17 cellular contexts compared by ENCODE assay signal in the genomic region with DNA sequence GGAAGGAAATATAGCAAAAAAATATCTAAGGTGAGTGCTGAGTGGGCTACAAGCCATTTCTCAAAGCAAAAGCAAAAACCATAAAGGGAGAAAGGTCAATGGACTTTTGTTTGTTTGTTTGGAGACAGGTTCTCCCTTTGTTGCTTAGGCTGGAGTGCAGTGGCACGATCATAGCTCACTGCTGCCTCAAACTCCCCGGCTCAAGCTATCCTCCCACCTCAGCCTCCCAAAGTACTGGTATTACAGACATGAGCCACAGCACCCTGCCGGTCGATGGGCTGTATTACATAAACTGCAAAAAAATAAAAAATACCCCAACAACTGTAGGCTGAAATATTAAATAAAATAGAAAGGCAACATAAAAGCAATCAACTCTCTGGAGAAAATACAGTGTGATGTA. TPM values are rescaled to one million over a fixed set of nuclear protein-coding genes. Genes with fewer than 3 reads are reported as not detected.
A peak's percentile ranks its signal among the peaks of the same experiment; 100 is the strongest.
DNase-seq lines count a peak whose midpoint lies in the region; ATAC-seq and TF ChIP-seq lines count a peak whose summit lies in the region.
"Had no signal": no experiment of that assay in that cellular context is flagged by ENCODE, and none has a peak within 500 bp of the region (broad histone marks: within the 10 kb centered on the region; RNA-seq: fewer than 3 reads in every experiment).

No MANE protein-coding gene starts in this region.

- no peaks in the 10 kb centered on the region for H3K9me3 ChIP-seq in PC-3 (ENCODE audit: low read length)
- no peaks in the 10 kb centered on the region for H3K9me3 ChIP-seq in right cardiac atrium (ENCODE audit: control insufficient read depth, low read length)
- H3K9me3 ChIP-seq: BE2C, MG63, SK-N-SH had no signal

- ATAC-seq in PC-3 (no peak), right cardiac atrium (no peak)
- ATAC-seq: HCT116 had no signal

- peak overlapping the region; percentile 58; the same call in 1 of the 2 replicates for H3K9ac ChIP-seq in PC-3 (ENCODE audit: low read length)
- H3K9ac ChIP-seq: SK-N-SH had no signal

- H3K9me3 Mint-ChIP-seq in Calu3 (ENCODE audit: low read depth, unreplicated experiment): no peaks in the 10 kb centered on the region
- peaks cover 0 to 2% (median 0%) of the 10 kb centered on the region in 7 donors for H3K9me3 Mint-ChIP-seq in CD14-positive monocyte
- H3K9me3 Mint-ChIP-seq: CD8-positive, alpha-beta memory T cell had no signal

- H2AFZ ChIP-seq in PC-3 (ENCODE audit: low read length): no peak overlapping the region

- H3K79me2 ChIP-seq in PC-3 (ENCODE audit: low read length): peaks cover 15% of the 10 kb centered on the region

- H3K36me3 ChIP-seq in PC-3 (ENCODE audit: low read depth, low read length): no peaks in the 10 kb centered on the region

- 78% methylated on average over 4 of the region's 4 CpGs for WGBS in right cardiac atrium

- no peak overlapping the region for H3K4me3 ChIP-seq in PC-3 (ENCODE audit: low read length)
- no peak overlapping the region for H3K4me3 ChIP-seq in fibroblast of the aortic adventitia (ENCODE audit: low read depth, low read length)
- no peak overlapping the region for H3K4me3 ChIP-seq in right cardiac atrium (ENCODE audit: low read length)
- H3K4me3 ChIP-seq: MG63 had no signal

- H3K4me1 Mint-ChIP-seq in Calu3 (ENCODE audit: low read depth, unreplicated experiment): no peaks in the 10 kb centered on the region
- peaks cover 3% of the 10 kb centered on the region for H3K4me1 Mint-ChIP-seq in CD14-positive monocyte

- peaks cover 10% of the 10 kb centered on the region for H4K20me1 ChIP-seq in PC-3 (ENCODE audit: low read length)

- peak; percentile 28 for TF ChIP-seq CTCF in Calu3 (IDR thresholded peaks at IDR 0.05; ENCODE audit: unreplicated experiment)
- no peak for TF ChIP-seq CTCF in PC-3 (conservative IDR thresholded peaks at IDR 0.05; ENCODE audit: low read depth, low read length)
- peak; percentile 25 for TF ChIP-seq CTCF in fibroblast of the aortic adventitia (IDR thresholded peaks at IDR 0.05; ENCODE audit: insufficient read depth, low read length)
- no peak for TF ChIP-seq CTCF in CD14-positive monocyte (IDR thresholded peaks at IDR 0.05)

- no peaks in the 10 kb centered on the region for H3K9me2 ChIP-seq in PC-3 (replicated peaks; ENCODE audit: low read length)
- H3K9me2 ChIP-seq: SK-N-SH had no signal

- H3K27me3 Mint-ChIP-seq in Calu3 (ENCODE audit: unreplicated experiment) (no peaks in the 10 kb centered on the region), CD14-positive monocyte (ENCODE audit: low read depth in 3 of 3) (peaks cover 0 to 6% (median 2%) of the 10 kb centered on the region in 3 donors)

- no peaks in the 10 kb centered on the region for H3F3A ChIP-seq in PC-3 (ENCODE audit: low read length, unreplicated experiment)

- no peak overlapping the region for H3K4me2 ChIP-seq in PC-3 (ENCODE audit: low read length)
- H3K4me2 ChIP-seq: SK-N-SH had no signal

- intact Hi-C loops in Calu3 (cut with micrococcal nuclease; ENCODE audit: unreplicated experiment) (no loop called here), PC-3 (cut with micrococcal nuclease) (loop anchor here (10.0 kb wide), 1 partner anchor 509 kb away; no protein-coding TSS in a partner anchor), right cardiac atrium (cut with DNase I) (no loop called here), CD14-positive monocyte (cut with micrococcal nuclease) (no loop called here)

- H3K27me3 ChIP-seq in PC-3 (ENCODE audit: low read length) (no peaks in the 10 kb centered on the region), right cardiac atrium (ENCODE audit: control insufficient read depth, insufficient read depth) (no peaks in the 10 kb centered on the region)
- H3K27me3 ChIP-seq: BE2C, MG63 had no signal

- H3K4me1 ChIP-seq in PC-3 (ENCODE audit: insufficient read depth, low read length) (peaks cover 30% of the 10 kb centered on the region), right cardiac atrium (ENCODE audit: control insufficient read depth, insufficient read depth, low read length) (no peaks in the 10 kb centered on the region)
- H3K4me1 ChIP-seq: BE2C had no signal

- CTCF ChIA-PET in Calu3 (lab: Charles Lee) (interaction anchor here (1.1 kb wide), 1 partner anchor 19 kb away, joined by 7 read pairs; no protein-coding TSS in a partner anchor), HEK293T (lab: Yijun Ruan, JAX) (interaction anchor here (0.6 to 1.3 kb wide), 3 partner anchors 12 to 371 kb away, joined by 3 to 6 read pairs (median 3); no protein-coding TSS in a partner anchor), PC-3 (lab: Charles Lee) (no interaction called here)

- POLR2A ChIA-PET in HEK293T (lab: Yijun Ruan, JAX): no interaction called here
- POLR2A ChIA-PET in PC-3 (lab: Charles Lee; ENCODE audit: unreplicated experiment): no interaction called here

- H3K27ac Mint-ChIP-seq in Calu3 (ENCODE audit: unreplicated experiment) (no peak overlapping the region), CD14-positive monocyte (no peak overlapping the region)

- H3K36me3 Mint-ChIP-seq in Calu3 (ENCODE audit: insufficient read depth, unreplicated experiment) (peaks cover 22% of the 10 kb centered on the region), CD14-positive monocyte (no peaks in the 10 kb centered on the region)

- peak; percentile 35 for DNase-seq in Calu3
- no peak for DNase-seq in HEK293T (ENCODE audit: extremely low spot score)
- DNase-seq in PC-3: no peak
- DNase-seq in fibroblast of the aortic adventitia (ENCODE audit: low read depth): no peak
- DNase-seq in right cardiac atrium: no peak
- no peak for DNase-seq in HT-29 (ENCODE audit: low spot score)
- no peak for DNase-seq in CD14-positive monocyte (ENCODE audit: low spot score)
- DNase-seq: BE2C; CD8-positive, alpha-beta memory T cell; DMS 273 treated with DMSO at 0.1 percent for 48 hours; KBM-7; MG63; NCI-H1417; NCI-H2029 treated with DMSO at 0.1 percent for 48 hours; NCI-H524 treated with DMSO at 0.1 percent for 48 hours; SK-N-SH had no signal

- no peak overlapping the region for H3K4me3 Mint-ChIP-seq in Calu3 (ENCODE audit: low read depth, unreplicated experiment)
- no peak overlapping the region for H3K4me3 Mint-ChIP-seq in CD14-positive monocyte

- peak overlapping the region; percentile 88 for H3K27ac ChIP-seq in PC-3 (ENCODE audit: low read length)
- no peak overlapping the region for H3K27ac ChIP-seq in right cardiac atrium (ENCODE audit: low read length)

- BruUV-seq in Calu3 (replicated peaks; lab: Mats Ljungman, UMichigan) (no TSS peak), PC-3 (replicated peaks; lab: Mats Ljungman, UMichigan) (no TSS peak)

TF ChIP-seq in HEK293T, 16 proteins besides CTCF, POLR2A, EP300 and RAD21:
- TF ChIP-seq ZNF384 (IDR thresholded peaks at IDR 0.05) (0 out of 2 replicates have a peak, but pooled peaks have one; percentile 51), ELF4 (IDR thresholded peaks at IDR 0.05) (no peak)

RNA-seq across cellular contexts. Expression of a gene that starts 3.5 kb away (rescaled TPM):
- total RNA-seq in Calu3 (2022): 56.8 and 61.7 TPM in 2 replicates
- 38.4 and 59.0 TPM in 2 replicates for total RNA-seq in PC-3 (2014; rRNA removed)
- total RNA-seq in fibroblast of the aortic adventitia (ENCODE audit: low replicate concordance): 30.7 and 37.6 TPM in 2 replicates
- total RNA-seq in right cardiac atrium: 10 to 100 TPM; 27.5 to 41.2 (median 33.0) TPM
- polyA plus RNA-seq in right cardiac atrium: 26.0 TPM
- total RNA-seq in HT-29 (2014; rRNA removed; shearing (Covaris generic)): 16.4 and 23.6 TPM in 2 replicates
- polyA plus RNA-seq in CD14-positive monocyte: 10 to 100 TPM; 13.2 to 20.1 TPM

Comparison
In these comparisons a context has a peak if more than half of its experiments do, and no peak if none do; other contexts are left out.
1. CTCF ChIP-seq: peak in Calu3 (single experiment) and fibroblast of the aortic adventitia (single experiment); none in PC-3 (single experiment) and CD14-positive monocyte (single experiment).